25 cellular contexts compared by ENCODE assay signal in the genomic region with DNA sequence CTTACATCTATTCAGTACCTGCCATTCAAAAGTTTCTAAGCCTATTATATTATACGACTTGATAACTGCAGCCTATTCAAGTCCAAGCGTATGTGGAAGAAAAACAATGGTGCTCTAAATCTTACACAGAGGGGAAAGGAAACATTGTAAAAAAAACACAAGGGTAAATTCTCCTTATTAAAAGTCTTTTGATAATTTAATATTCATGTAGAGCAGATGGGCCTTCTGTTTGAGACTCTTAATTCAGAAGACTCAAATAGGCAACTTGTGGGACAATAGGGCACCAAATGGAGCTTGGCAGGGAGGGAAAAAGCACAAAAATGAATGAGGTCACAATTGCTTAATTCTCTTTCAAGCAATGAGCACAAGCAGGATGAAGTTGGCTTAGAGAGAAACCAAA.
DNase-seq lines count a peak whose midpoint lies in the region; ATAC-seq and TF ChIP-seq lines count a peak whose summit lies in the region.
"Had no signal": no experiment of that assay in that cellular context is flagged by ENCODE, and none has a peak within 500 bp of the region (broad histone marks: within the 10 kb centered on the region; RNA-seq: fewer than 3 reads in every experiment).

No MANE protein-coding gene starts in this region.

- no peaks in the 10 kb centered on the region for H3K9me3 Mint-ChIP-seq in nephron progenitor cell

- H3K4me1 Mint-ChIP-seq in nephron progenitor cell = no peaks in the 10 kb centered on the region

- H3K4me2 ChIP-seq in Karpas-422 (ENCODE audit: low read depth, low read length, poor library complexity, severe bottlenecking) (no peak overlapping the region), SU-DHL-6 (ENCODE audit: low read depth, low read length, poor library complexity, severe bottlenecking) (no peak overlapping the region)
- H3K4me2 ChIP-seq: BLaER1 treated with 17β-estradiol and CSF1 and Interleukin-3, amounts not matched to agents 10 nM and 100 nM had no signal

- no peaks in the 10 kb centered on the region for H4K20me1 ChIP-seq in Karpas-422 (ENCODE audit: insufficient read depth, low read depth, low read length)
- no peaks in the 10 kb centered on the region for H4K20me1 ChIP-seq in SU-DHL-6 (ENCODE audit: low read depth, low read length)
- H4K20me1 ChIP-seq: BLaER1 treated with 17β-estradiol and CSF1 and Interleukin-3, amounts not matched to agents 10 nM and 100 nM had no signal

- H3K36me3 ChIP-seq in A673 (ENCODE audit: insufficient read depth, low read length, poor library complexity, severe bottlenecking) (peaks cover 25% of the 10 kb centered on the region), Karpas-422 (ENCODE audit: insufficient read depth, low read length) (peaks cover 6% of the 10 kb centered on the region; the same call in 1 of the 2 replicates), SU-DHL-6 (ENCODE audit: low read length) (0 out of 2 replicates have a peak, but pooled peaks cover 3% of the 10 kb centered on the region)
- H3K36me3 ChIP-seq: BLaER1 treated with 17β-estradiol and CSF1 and Interleukin-3, amounts not matched to agents 10 nM and 100 nM had no signal

- POLR2A ChIA-PET in A673 (lab: Charles Lee; ENCODE audit: low non-redundant PET) = no interaction called here

- H3K4me1 ChIP-seq in A673 (ENCODE audit: insufficient read depth, low read length, poor library complexity, severe bottlenecking) = peaks cover 72% of the 10 kb centered on the region
- peaks cover 97% of the 10 kb centered on the region for H3K4me1 ChIP-seq in Karpas-422 (ENCODE audit: low read length)
- H3K4me1 ChIP-seq: BLaER1 treated with 17β-estradiol and CSF1 and Interleukin-3, amounts not matched to agents 10 nM and 100 nM had no signal

- H3K27me3 ChIP-seq in A673 (replicated peaks; ENCODE audit: insufficient read depth, low read depth, low read length, poor library complexity) = no peaks in the 10 kb centered on the region
- no peaks in the 10 kb centered on the region for H3K27me3 ChIP-seq in Karpas-422 (ENCODE audit: low read length)
- H3K27me3 ChIP-seq in SU-DHL-6 (ENCODE audit: low read length) = no peaks in the 10 kb centered on the region
- H3K27me3 ChIP-seq: BLaER1 treated with 17β-estradiol and CSF1 and Interleukin-3, amounts not matched to agents 10 nM and 100 nM had no signal

- H3K27me3 Mint-ChIP-seq in nephron progenitor cell (ENCODE audit: low read depth, poor library complexity) = peaks cover 4% of the 10 kb centered on the region
- H3K27me3 Mint-ChIP-seq: CD4-positive, alpha-beta memory T cell had no signal

- no TSS peak for BruUV-seq in A673 (replicated peaks; lab: Mats Ljungman, UMichigan)

- H3F3A ChIP-seq in SU-DHL-6 (ENCODE audit: insufficient read depth) = peaks cover 31% of the 10 kb centered on the region

- H3K4me3 ChIP-seq in A673 (ENCODE audit: low read depth, low read length, poor library complexity, severe bottlenecking) = no peak overlapping the region
- no peak overlapping the region for H3K4me3 ChIP-seq in Karpas-422 (ENCODE audit: low read length)
- H3K4me3 ChIP-seq in SU-DHL-6 (ENCODE audit: insufficient read depth, low read length, poor library complexity, severe bottlenecking) = no peak overlapping the region
- H3K4me3 ChIP-seq: BLaER1 treated with 17β-estradiol and CSF1 and Interleukin-3, amounts not matched to agents 10 nM and 100 nM; SK-N-MC had no signal

- CTCF ChIA-PET in A673 (lab: Charles Lee) = no interaction called here

- peaks cover 29% of the 10 kb centered on the region for H3K79me2 ChIP-seq in Karpas-422 (ENCODE audit: low read length)
- peaks cover 16% of the 10 kb centered on the region; the same call in 1 of the 2 replicates for H3K79me2 ChIP-seq in SU-DHL-6 (ENCODE audit: insufficient read depth, low read length)

- intact Hi-C loops in A673 (cut with micrococcal nuclease; ENCODE audit: unreplicated experiment) = no loop called here

- H3K9ac ChIP-seq in Karpas-422 (ENCODE audit: low read length) = no peak overlapping the region
- H3K9ac ChIP-seq in SU-DHL-6 (ENCODE audit: low read length) = no peak overlapping the region
- H3K9ac ChIP-seq: BLaER1 treated with 17β-estradiol and CSF1 and Interleukin-3, amounts not matched to agents 10 nM and 100 nM had no signal

- no peaks in the 10 kb centered on the region for H3K9me2 ChIP-seq in Karpas-422 (replicated peaks; ENCODE audit: insufficient read depth, low read length)
- H3K9me2 ChIP-seq in SU-DHL-6 (replicated peaks; ENCODE audit: insufficient read depth, low read length) = no peaks in the 10 kb centered on the region

- TF ChIP-seq CTCF in A673 (conservative IDR thresholded peaks at IDR 0.05; ENCODE audit: low read depth, low read length) (no peak), SU-DHL-6 (IDR thresholded peaks at IDR 0.05; ENCODE audit: insufficient read depth, low read length, poor library complexity, severe bottlenecking) (no peak), nephron progenitor cell (IDR thresholded peaks at IDR 0.05) (no peak)

- peak overlapping the region; percentile 50 for H3K27ac ChIP-seq in A673 (ENCODE audit: low read depth, low read length, poor library complexity, severe bottlenecking)
- H3K27ac ChIP-seq in Karpas-422 (ENCODE audit: low read length) = peak overlapping the region; percentile 99
- peak overlapping the region; percentile 14; the same call in 1 of the 2 replicates for H3K27ac ChIP-seq in SU-DHL-6 (ENCODE audit: low read depth, low read length)
- H3K27ac ChIP-seq: BLaER1 treated with 17β-estradiol and CSF1 and Interleukin-3, amounts not matched to agents 10 nM and 100 nM; SK-N-MC had no signal

- H3K9me3 ChIP-seq in A673 (ENCODE audit: low read depth, low read length, poor library complexity, severe bottlenecking) = no peaks in the 10 kb centered on the region
- H3K9me3 ChIP-seq in Karpas-422 (ENCODE audit: low read length) = no peaks in the 10 kb centered on the region
- no peaks in the 10 kb centered on the region for H3K9me3 ChIP-seq in SU-DHL-6 (ENCODE audit: insufficient read depth, low read length)
- H3K9me3 ChIP-seq: BLaER1 treated with 17β-estradiol and CSF1 and Interleukin-3, amounts not matched to agents 10 nM and 100 nM had no signal

- H3K27ac Mint-ChIP-seq in nephron progenitor cell = peak overlapping the region; percentile 87

- DNase-seq in A673 (ENCODE audit: low spot score) = peak; percentile 57
- no peak for DNase-seq in Karpas-422
- DNase-seq in nephron progenitor cell = no peak
- no peak for DNase-seq in NCI-H2029 treated with DMSO at 0.1 percent for 48 hours (lab: John Stamatoyannopoulos, UW)
- DNase-seq in cerebellum (ENCODE audit: low spot score) = no peak
- DNase-seq: AML-193; CD4-positive, alpha-beta memory T cell; COR-L47; DMS79; EL; GF-D8; Kasumi-1; NCI-H1092 treated with DMSO at 0.1 percent for 48 hours; NCI-H146; NCI-H2029; NCI-H2171; NCI-H345; NCI-H774; SIG-M5 had no signal

- H2AFZ ChIP-seq in Karpas-422 (ENCODE audit: low read length) (no peak overlapping the region), SU-DHL-6 (ENCODE audit: low read depth, low read length, severe bottlenecking) (no peak overlapping the region)

- H3K4me3 Mint-ChIP-seq in nephron progenitor cell = no peak overlapping the region
- H3K4me3 Mint-ChIP-seq: CD4-positive, alpha-beta memory T cell had no signal

- no peak for ATAC-seq in HG03520 (IDR thresholded peaks at IDR 0.05; ENCODE audit: unreplicated experiment)
- ATAC-seq: HCT116, HepG2 had no signal

- no peaks in the 10 kb centered on the region for H3K36me3 Mint-ChIP-seq in nephron progenitor cell (ENCODE audit: low read depth)

Comparison
In these comparisons a context has a peak if more than half of its experiments do, and no peak if none do; other contexts are left out.
1. H3K27ac ChIP-seq: peak in every context shown above with its lines; median percentile 99 in Karpas-422; 50 in A673; 14 in SU-DHL-6.